36 cellular contexts compared by ENCODE assay signal in genomic region chr14:104559043-104559768, GRCh38. TPM values are rescaled to one million over a fixed set of nuclear protein-coding genes. Genes with fewer than 3 reads are reported as not detected.
DNase-seq lines count a peak whose midpoint lies in the region; ATAC-seq and TF ChIP-seq lines count a peak whose summit lies in the region.
"Had no signal": no experiment of that assay in that cellular context is flagged by ENCODE, and none has a peak within 500 bp of the region (broad histone marks: within the 10 kb centered on the region; RNA-seq: fewer than 3 reads in every experiment).

No MANE protein-coding gene starts in this region.

- H3K36me3 Mint-ChIP-seq in nephron progenitor cell (ENCODE audit: low read depth) = no peaks in the 10 kb centered on the region
- H3K36me3 Mint-ChIP-seq in MCF 10A (ENCODE audit: insufficient read depth, unreplicated experiment) = no peaks in the 10 kb centered on the region
- H3K36me3 Mint-ChIP-seq: naive thymus-derived CD8-positive, alpha-beta T cell; stimulated activated effector memory CD8-positive, alpha-beta T cell treated with anti-CD3 and anti-CD28 coated beads, Interleukin-12 subunit alpha, Interleukin-12 subunit beta, amount 100 ng/mL, for 72 hours had no signal

- H3K4me1 ChIP-seq in OCI-LY3 (ENCODE audit: low read length) = peaks cover 26% of the 10 kb centered on the region

- H3K27ac Mint-ChIP-seq in nephron progenitor cell (no peak overlapping the region), MCF 10A (ENCODE audit: low read depth, unreplicated experiment) (no peak overlapping the region)
- H3K27ac Mint-ChIP-seq: activated naive CD8-positive, alpha-beta T cell treated with anti-CD3 and anti-CD28 coated beads, Interleukin-2, amount 50 U/mL, for 24 hours; activated T-cell treated with anti-CD3 and anti-CD28 coated beads, Interleukin-2, amount 50 U/mL, for 72 hours; B cell; effector memory CD8-positive, alpha-beta T cell; naive thymus-derived CD8-positive, alpha-beta T cell; stimulated activated effector memory CD8-positive, alpha-beta T cell treated with anti-CD3 and anti-CD28 coated beads, Interleukin-12 subunit alpha, Interleukin-12 subunit beta, amount 100 ng/mL, for 72 hours had no signal

- no peaks in the 10 kb centered on the region for H4K20me1 ChIP-seq in OCI-LY3 (ENCODE audit: insufficient read depth, low read length)

- DNase-seq in ACHN (peak; percentile 45), left cardiac atrium (peak; percentile 12), nephron progenitor cell (peak; percentile 1), H7 (no peak), C1 segment of cervical spinal cord (lab: John Stamatoyannopoulos, UW) (no peak), MCF 10A (ENCODE audit: unreplicated experiment) (no peak)
- DNase-seq: activated CD4-positive, alpha-beta T cell treated with anti-CD3 and anti-CD28 coated beads, Interleukin-2, amount 50 U/mL, for 1 hour; activated naive CD4-positive, alpha-beta T cell; activated naive CD8-positive, alpha-beta T cell treated with anti-CD3 and anti-CD28 coated beads, Interleukin-2, amount 50 U/mL, for 24 hours; activated T-cell treated with anti-CD3 and anti-CD28 coated beads, Interleukin-2, amount 50 U/mL, for 72 hours; central memory CD4-positive, alpha-beta T cell; COR-L47; effector memory CD8-positive, alpha-beta T cell; erythroblast; GDM1; H9; Kasumi-1; midbrain; MV-4-11; NCI-H1436 treated with DMSO at 0.1 percent for 48 hours; NCI-H226; NCI-H69; SW 1271; T-helper 9 cell had no signal

- H3K27me3 Mint-ChIP-seq in nephron progenitor cell (ENCODE audit: low read depth, poor library complexity) = peaks cover 26% of the 10 kb centered on the region
- peaks cover 35% of the 10 kb centered on the region for H3K27me3 Mint-ChIP-seq in MCF 10A (ENCODE audit: insufficient read depth, unreplicated experiment)

- H3K79me2 ChIP-seq in OCI-LY3 (ENCODE audit: low read length) = no peaks in the 10 kb centered on the region

- intact Hi-C loops in left cardiac atrium (cut with DNase I) = no loop called here
- intact Hi-C loops in MCF 10A (cut with micrococcal nuclease) = no loop called here

- no peak overlapping the region for H3K4me3 ChIP-seq in OCI-LY3 (ENCODE audit: low read length)
- no peak overlapping the region for H3K4me3 ChIP-seq in H7 (ENCODE audit: insufficient read depth, low read depth, low read length)
- H3K4me3 ChIP-seq: tibial nerve had no signal

- no TSS peak for BruUV-seq in MCF 10A (replicated peaks; lab: Mats Ljungman, UMichigan)

- peaks cover 8% of the 10 kb centered on the region; the same call in 1 of the 2 replicates for H3K27me3 ChIP-seq in OCI-LY3 (ENCODE audit: low read depth, low read length)
- no peaks in the 10 kb centered on the region for H3K27me3 ChIP-seq in H7 (ENCODE audit: control insufficient read depth, insufficient read depth, low read length)

- CTCF ChIA-PET in MCF 10A (lab: Yijun Ruan, JAX) = no interaction called here

- no peak overlapping the region; the same call in 1 of the 2 replicates for H3K9ac ChIP-seq in OCI-LY3 (ENCODE audit: low read length)

- peaks cover 22% of the 10 kb centered on the region for H3K4me1 Mint-ChIP-seq in nephron progenitor cell
- H3K4me1 Mint-ChIP-seq in MCF 10A (ENCODE audit: insufficient read depth, unreplicated experiment) = peaks cover 5% of the 10 kb centered on the region

- no peak overlapping the region for H2AFZ ChIP-seq in OCI-LY3 (ENCODE audit: low read depth, low read length)

- in situ Hi-C loops in ACHN (cut with HindIII; ENCODE audit: low pct_ligation_motif_present, low pct_unique_long_range_greater_than_20kb, low sequenced_read_pairs) = no loop called here

- H3K4me2 ChIP-seq in OCI-LY3 (ENCODE audit: low read length) = peak overlapping the region; percentile 51

- POLR2A ChIA-PET in MCF 10A (lab: Yijun Ruan, JAX) = no interaction called here

- no peak for ATAC-seq in left cardiac atrium
- ATAC-seq in activated CD4-positive, CD25-positive, alpha-beta regulatory T cell treated with anti-CD3 and anti-CD28 coated beads, Interleukin-2, amount 50 U/mL, for 24 hours = no peak
- ATAC-seq: activated naive CD8-positive, alpha-beta T cell treated with anti-CD3 and anti-CD28 coated beads, Interleukin-2, amount 50 U/mL, for 24 hours; activated T-cell treated with anti-CD3 and anti-CD28 coated beads, Interleukin-2, amount 50 U/mL, for 72 hours; effector memory CD8-positive, alpha-beta T cell; naive thymus-derived CD8-positive, alpha-beta T cell; sciatic nerve; stimulated activated effector memory CD8-positive, alpha-beta T cell treated with anti-CD3 and anti-CD28 coated beads, Interleukin-12 subunit alpha, Interleukin-12 subunit beta, amount 100 ng/mL, for 72 hours had no signal

- H3K27ac ChIP-seq in OCI-LY3 (ENCODE audit: low read length) = no peak overlapping the region
- H3K27ac ChIP-seq: tibial nerve, VCaP had no signal

- TF ChIP-seq CTCF in OCI-LY3 (IDR thresholded peaks at IDR 0.05; ENCODE audit: low read depth, low read length) (no peak), nephron progenitor cell (IDR thresholded peaks at IDR 0.05) (no peak), MCF 10A (IDR thresholded peaks at IDR 0.05; ENCODE audit: unreplicated experiment) (no peak)

- H3K4me3 Mint-ChIP-seq in nephron progenitor cell (no peak overlapping the region), MCF 10A (ENCODE audit: unreplicated experiment) (no peak overlapping the region)
- H3K4me3 Mint-ChIP-seq: activated naive CD8-positive, alpha-beta T cell treated with anti-CD3 and anti-CD28 coated beads, Interleukin-2, amount 50 U/mL, for 24 hours; activated T-cell treated with anti-CD3 and anti-CD28 coated beads, Interleukin-2, amount 50 U/mL, for 72 hours; B cell; effector memory CD8-positive, alpha-beta T cell; H9; naive thymus-derived CD8-positive, alpha-beta T cell; stimulated activated effector memory CD8-positive, alpha-beta T cell treated with anti-CD3 and anti-CD28 coated beads, Interleukin-12 subunit alpha, Interleukin-12 subunit beta, amount 100 ng/mL, for 72 hours had no signal

- H3K9me3 Mint-ChIP-seq in nephron progenitor cell = no peaks in the 10 kb centered on the region
- H3K9me3 Mint-ChIP-seq in MCF 10A (ENCODE audit: unreplicated experiment) = no peaks in the 10 kb centered on the region
- H3K9me3 Mint-ChIP-seq: activated naive CD8-positive, alpha-beta T cell treated with anti-CD3 and anti-CD28 coated beads, Interleukin-2, amount 50 U/mL, for 24 hours; activated T-cell treated with anti-CD3 and anti-CD28 coated beads, Interleukin-2, amount 50 U/mL, for 72 hours; effector memory CD8-positive, alpha-beta T cell; H9; naive thymus-derived CD8-positive, alpha-beta T cell; stimulated activated effector memory CD8-positive, alpha-beta T cell treated with anti-CD3 and anti-CD28 coated beads, Interleukin-12 subunit alpha, Interleukin-12 subunit beta, amount 100 ng/mL, for 72 hours had no signal

- H3K9me3 ChIP-seq in OCI-LY3 (ENCODE audit: insufficient read depth, low read length) = no peaks in the 10 kb centered on the region
- H3K9me3 ChIP-seq: tibial nerve had no signal

- no peaks in the 10 kb centered on the region for H3K36me3 ChIP-seq in OCI-LY3 (replicated peaks; ENCODE audit: low read depth, low read length)
- no peaks in the 10 kb centered on the region for H3K36me3 ChIP-seq in H7 (replicated peaks; ENCODE audit: control insufficient read depth, insufficient read depth, low read length)
- H3K36me3 ChIP-seq: tibial nerve had no signal

RNA-seq across cellular contexts. Expression of gene C14orf180, which starts 20.4 kb away (rescaled TPM):
- total RNA-seq in left cardiac atrium (10 to 100 TPM; 26.6 to 66.7 TPM), MCF 10A (2022) (not detected in 2 replicates)
- total RNA-seq in H7 (2014; rRNA removed; shearing (Covaris generic)) = not detected in 2 replicates
- total RNA-seq: A673; activated T-cell treated with anti-CD3 and anti-CD28 coated beads, Interleukin-2, amount 50 U/mL, for 72 hours; B cell; glomerular endothelial cell; H9; naive thymus-derived CD8-positive, alpha-beta T cell; osteocyte had no signal

RNA-seq across cellular contexts. Expression of gene TMEM179, which starts 45.4 kb away (rescaled TPM):
- total RNA-seq in left cardiac atrium (1 to 10 TPM in 1 of 2 donors, under 1 TPM in 1; 0.24 to 1.0 TPM), MCF 10A (2022) (not detected in 2 replicates)
- total RNA-seq in H7 (2014; rRNA removed; shearing (Covaris generic)) = 1.9 and 3.2 TPM in 2 replicates
- total RNA-seq: B cell; lower leg skin; naive thymus-derived CD8-positive, alpha-beta T cell; osteocyte had no signal

Comparison
In these comparisons a context has a peak if more than half of its experiments do, and no peak if none do; other contexts are left out.
1. DNase-seq: peak in ACHN (single experiment), left cardiac atrium (single experiment) and nephron progenitor cell (single experiment); none in H7 (single experiment), C1 segment of cervical spinal cord (0 of 14) and MCF 10A (single experiment).
2. RNA of gene C14orf180, which starts 20.4 kb away (total RNA-seq): 26.6 to 66.7 TPM in left cardiac atrium; not detected in H7 and not detected in MCF 10A; every median in the first group is over 10 times any median in the second.